Comparison of ENCODE assay signal across 25 cellular contexts in the genomic region with DNA sequence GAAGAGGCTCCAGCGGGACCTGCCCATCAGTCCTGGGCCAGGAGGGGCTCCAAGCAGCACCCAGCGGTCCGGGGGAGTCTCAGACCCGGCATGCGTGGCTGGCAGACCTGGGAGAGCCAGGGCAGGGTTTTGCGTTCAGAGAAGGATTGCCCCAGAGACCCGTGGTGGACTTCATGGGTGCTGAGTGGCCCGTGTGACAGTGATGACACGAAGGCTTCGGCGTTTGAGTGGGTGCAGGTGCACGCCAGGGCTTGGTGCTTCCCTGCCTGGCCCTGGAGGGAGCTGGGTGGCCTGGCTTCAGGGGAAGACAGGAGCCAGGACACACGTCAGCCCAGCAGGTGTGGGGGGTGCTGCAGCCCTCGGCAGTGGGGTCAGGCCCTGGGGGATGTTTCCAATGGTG.
"Had no signal": no experiment of that assay in that cellular context is flagged by ENCODE, and none has a peak within 500 bp of the region (broad histone marks: within the 10 kb centered on the region; RNA-seq: fewer than 3 reads in every experiment).

No MANE protein-coding gene starts in this region.

- ATAC-seq: activated T-helper 17 cell treated with anti-CD3 and anti-CD28 coated beads, Interleukin-2, amount 50 U/mL, for 72 hours had no signal

- H3K27me3 Mint-ChIP-seq: activated CD4-positive, alpha-beta memory T cell treated with anti-CD3 and anti-CD28 coated beads, Interleukin-2, amount 10 ng/mL, durations not matched to agents 7 days and 5 days; activated naive CD8-positive, alpha-beta T cell; activated T-helper 17 cell treated with anti-CD3 and anti-CD28 coated beads, Interleukin-2, amount 50 U/mL, for 72 hours had no signal

- H3K4me3 ChIP-seq: cardiac muscle cell, PC-9 had no signal

- DNase-seq: activated CD4-positive, alpha-beta memory T cell treated with anti-CD3 and anti-CD28 coated beads, Interleukin-2, amount 10 ng/mL, durations not matched to agents 7 days and 5 days; activated CD4-positive, alpha-beta T cell treated with anti-CD3 and anti-CD28 coated beads, Interleukin-2, amount 50 U/mL, for 1 hour; activated CD4-positive, CD25-positive, alpha-beta regulatory T cell; activated gamma-delta T cell; activated naive CD4-positive, alpha-beta T cell treated with anti-CD3 and anti-CD28 coated beads for 36 hours; activated T-cell treated with anti-CD3 and anti-CD28 coated beads for 4 hours; activated T-cell treated with anti-CD3 and anti-CD28 coated beads, Interleukin-2, amount 50 U/mL, for 48 hours; amygdala; cerebellar nuclear complex; NCI-H1105; NCI-H1436; NCI-H1694 treated with DMSO at 0.1 percent for 48 hours; NCI-H2029 treated with DMSO at 0.1 percent for 48 hours; NCI-H345; NCI-H510A; NCI-H526 treated with DMSO at 0.1 percent for 48 hours; NCI-H82; SHP77 treated with DMSO at 0.1 percent for 48 hours; T-helper 2 cell had no signal

- H3K36me3 Mint-ChIP-seq: activated naive CD8-positive, alpha-beta T cell had no signal

- H3K4me2 ChIP-seq: PC-9 had no signal

- H2AFZ ChIP-seq: PC-9 had no signal

- H3K27me3 ChIP-seq: brain microvascular endothelial cell, cardiac muscle cell had no signal

- H3K9me3 Mint-ChIP-seq: activated CD4-positive, alpha-beta memory T cell treated with anti-CD3 and anti-CD28 coated beads, Interleukin-2, amount 10 ng/mL, durations not matched to agents 7 days and 5 days; activated naive CD4-positive, alpha-beta T cell treated with anti-CD3 and anti-CD28 coated beads for 36 hours; activated T-helper 17 cell treated with anti-CD3 and anti-CD28 coated beads, Interleukin-2, amount 50 U/mL, for 72 hours had no signal

- H3K4me3 Mint-ChIP-seq: activated CD4-positive, alpha-beta memory T cell treated with anti-CD3 and anti-CD28 coated beads, Interleukin-2, amount 10 ng/mL, durations not matched to agents 7 days and 5 days; activated naive CD4-positive, alpha-beta T cell treated with anti-CD3 and anti-CD28 coated beads for 36 hours; activated naive CD8-positive, alpha-beta T cell; activated T-helper 17 cell treated with anti-CD3 and anti-CD28 coated beads, Interleukin-2, amount 50 U/mL, for 72 hours had no signal

- H3K27ac Mint-ChIP-seq: activated CD4-positive, alpha-beta memory T cell treated with anti-CD3 and anti-CD28 coated beads, Interleukin-2, amount 10 ng/mL, durations not matched to agents 7 days and 5 days; activated naive CD4-positive, alpha-beta T cell treated with anti-CD3 and anti-CD28 coated beads for 36 hours; activated naive CD8-positive, alpha-beta T cell; activated T-helper 17 cell treated with anti-CD3 and anti-CD28 coated beads, Interleukin-2, amount 50 U/mL, for 72 hours had no signal

- H3K27ac ChIP-seq: cardiac muscle cell, PC-9, VCaP had no signal

- H3K4me1 Mint-ChIP-seq: activated T-helper 17 cell treated with anti-CD3 and anti-CD28 coated beads, Interleukin-2, amount 50 U/mL, for 72 hours had no signal
